19 cellular contexts compared by ENCODE assay signal in genomic region chr1:232571523-232571922, GRCh38. TPM values are rescaled to one million over a fixed set of nuclear protein-coding genes. Genes with fewer than 3 reads are reported as not detected.
DNase-seq lines count a peak whose midpoint lies in the region; ATAC-seq, FAIRE-seq and TF ChIP-seq lines count a peak whose summit lies in the region.
"Had no signal": no experiment of that assay in that cellular context is flagged by ENCODE, and none has a peak within 500 bp of the region (broad histone marks: within the 10 kb centered on the region; RNA-seq: fewer than 3 reads in every experiment).

No MANE protein-coding gene starts in this region.

- H3K4me1 Mint-ChIP-seq in astrocyte (ENCODE audit: low read depth, unreplicated experiment) (peaks cover 24% of the 10 kb centered on the region), progenitor cell of endocrine pancreas (ENCODE audit: low read depth) (peaks cover 54% of the 10 kb centered on the region)

- H3K27ac Mint-ChIP-seq in astrocyte (ENCODE audit: unreplicated experiment), result no peak overlapping the region
- H3K27ac Mint-ChIP-seq in progenitor cell of endocrine pancreas, result peak overlapping the region; percentile 22
- H3K27ac Mint-ChIP-seq: brain; CD4-positive, alpha-beta T cell; naive thymus-derived CD4-positive, alpha-beta T cell had no signal

- TF ChIP-seq EP300 in tibial nerve (IDR thresholded peaks at IDR 0.05), result no peak

- ATAC-seq in activated CD4-positive, CD25-positive, alpha-beta regulatory T cell treated with anti-CD3 and anti-CD28 coated beads, Interleukin-2, amount 50 U/mL, for 24 hours, result no peak
- ATAC-seq: left lung; naive thymus-derived CD4-positive, alpha-beta T cell had no signal

- H3K4me2 ChIP-seq in astrocyte (ENCODE audit: low read length), result no peak overlapping the region

- no peak for TF ChIP-seq CTCF in astrocyte (IDR thresholded peaks at IDR 0.05; ENCODE audit: insufficient read depth, low read depth, low read length)
- TF ChIP-seq CTCF in progenitor cell of endocrine pancreas (IDR thresholded peaks at IDR 0.05; ENCODE audit: unreplicated experiment), result no peak
- TF ChIP-seq CTCF in tibial nerve (IDR thresholded peaks at IDR 0.05), result no peak

- H3K27ac ChIP-seq in astrocyte (ENCODE audit: low read depth, low read length) (no peak overlapping the region), tibial nerve (no peak overlapping the region)
- H3K27ac ChIP-seq: 22Rv1, dorsolateral prefrontal cortex, left lung, stomach had no signal

- H3K9ac ChIP-seq in astrocyte (ENCODE audit: low read length), result no peak overlapping the region

- H3K36me3 ChIP-seq in astrocyte (ENCODE audit: insufficient read depth, low read length) (no peaks in the 10 kb centered on the region), tibial nerve (no peaks in the 10 kb centered on the region)
- H3K36me3 ChIP-seq: left lung, stomach had no signal

- no peaks in the 10 kb centered on the region for H3K79me2 ChIP-seq in astrocyte (ENCODE audit: insufficient read depth, low read length)

- H3K27me3 ChIP-seq in astrocyte (ENCODE audit: insufficient read depth, low read length) (no peaks in the 10 kb centered on the region), tibial nerve (no peaks in the 10 kb centered on the region)
- H3K27me3 ChIP-seq: dorsolateral prefrontal cortex, left lung, stomach had no signal

- H3K36me3 Mint-ChIP-seq in astrocyte (ENCODE audit: low read depth, unreplicated experiment), result peaks cover 5% of the 10 kb centered on the region
- peaks cover 5% of the 10 kb centered on the region for H3K36me3 Mint-ChIP-seq in progenitor cell of endocrine pancreas (ENCODE audit: insufficient read depth)

- no peaks in the 10 kb centered on the region for H3K4me1 ChIP-seq in astrocyte (ENCODE audit: insufficient read depth, low read length)
- peaks cover 0 to 60% (median 11%) of the 10 kb centered on the region in 4 donors for H3K4me1 ChIP-seq in tibial nerve

- WGBS in tibial nerve, 2 donors, result 69 to 77% methylated on average over 5 of the region's 5 CpGs

- TF ChIP-seq POLR2A in tibial nerve (IDR thresholded peaks at IDR 0.05), result no peak

- FAIRE-seq in astrocyte (lab: Jason Lieb, UNC), result no peak

- DNase-seq in DMS79 treated with DMSO at 0.1 percent for 48 hours (lab: John Stamatoyannopoulos, UW), result peak; percentile 22
- DNase-seq in DMS79 (lab: John Stamatoyannopoulos, UW), result no peak
- peak; percentile 75 for DNase-seq in M059J (ENCODE audit: low read depth)
- DNase-seq in astrocyte (ENCODE audit: low read depth), result peak; percentile 40
- DNase-seq in progenitor cell of endocrine pancreas (ENCODE audit: low spot score, unreplicated experiment), result no peak
- DNase-seq in T-helper 2 cell, result no peak
- no peak for DNase-seq in tibial nerve (ENCODE audit: low spot score in 2 of 2)
- DNase-seq: activated CD4-positive, CD25-positive, alpha-beta regulatory T cell treated with anti-CD3 and anti-CD28 coated beads, Interleukin-2, amount 50 U/mL, for 72 hours; CD4-positive, alpha-beta T cell; dorsolateral prefrontal cortex; GDM1; left lung; naive thymus-derived CD4-positive, alpha-beta T cell; NCI-H1105; NCI-H510A treated with DMSO at 0.1 percent for 48 hours; stomach had no signal

- H3K9me3 ChIP-seq in astrocyte (ENCODE audit: insufficient read depth, low read depth, low read length) (no peaks in the 10 kb centered on the region), tibial nerve (no peaks in the 10 kb centered on the region)
- H3K9me3 ChIP-seq: left lung, stomach had no signal

- H3K27me3 Mint-ChIP-seq in astrocyte (ENCODE audit: low read depth, unreplicated experiment) (no peaks in the 10 kb centered on the region), progenitor cell of endocrine pancreas (no peaks in the 10 kb centered on the region)
- H3K27me3 Mint-ChIP-seq: brain; CD4-positive, alpha-beta T cell had no signal

- no peak overlapping the region for H2AFZ ChIP-seq in astrocyte (ENCODE audit: low read depth, low read length)

- H3K9me3 Mint-ChIP-seq in astrocyte (ENCODE audit: unreplicated experiment) (no peaks in the 10 kb centered on the region), progenitor cell of endocrine pancreas (ENCODE audit: low read depth) (no peaks in the 10 kb centered on the region)
- H3K9me3 Mint-ChIP-seq: CD4-positive, alpha-beta T cell had no signal

- H4K20me1 ChIP-seq in astrocyte (ENCODE audit: insufficient read depth, low read length), result no peaks in the 10 kb centered on the region

- no peak overlapping the region for H3K4me3 Mint-ChIP-seq in astrocyte (ENCODE audit: unreplicated experiment)
- H3K4me3 Mint-ChIP-seq in progenitor cell of endocrine pancreas (ENCODE audit: low read depth), result no peak overlapping the region
- H3K4me3 Mint-ChIP-seq: brain; CD4-positive, alpha-beta T cell; naive thymus-derived CD4-positive, alpha-beta T cell had no signal

- no peak overlapping the region for H3K4me3 ChIP-seq in astrocyte (ENCODE audit: insufficient read depth, low read depth, low read length)
- H3K4me3 ChIP-seq in tibial nerve, result no peak overlapping the region
- H3K4me3 ChIP-seq: dorsolateral prefrontal cortex, left lung, stomach had no signal

RNA-seq across cellular contexts. Expression of gene SIPA1L2, which starts 58.4 kb away (rescaled TPM):
- 25.5 and 45.0 TPM in 2 replicates for total RNA-seq in M059J (2014; rRNA removed; shearing (Covaris generic))
- total RNA-seq in astrocyte (12.2 and 14.9 TPM in 2 replicates), progenitor cell of endocrine pancreas (37.6 and 41.0 TPM in 2 replicates), tibial nerve (10 to 100 TPM; 29.8 to 56.4 (median 40.7) TPM)

Comparison
In these comparisons a context has a peak if more than half of its experiments do, and no peak if none do; other contexts are left out.
1. DNase-seq: peak in DMS79 treated with DMSO at 0.1 percent for 48 hours (single experiment), M059J (single experiment) and astrocyte (single experiment); none in DMS79 (single experiment), progenitor cell of endocrine pancreas (single experiment), T-helper 2 cell (0 of 5) and tibial nerve (0 of 2).